Comparison of ENCODE assay signal across 1 cellular context in genomic region chr11:33948494-33948893, GRCh38.
TF ChIP-seq lines count a peak whose summit lies in the region.

No MANE protein-coding gene starts in this region.

TF ChIP-seq in GM23338, 12 proteins besides CTCF, POLR2A, EP300 and RAD21 (continued from another document):
- TF ChIP-seq REST (IDR thresholded peaks at IDR 0.05; ENCODE audit: unreplicated experiment) (no peak), ZNF462 (CRISPR knock-in tag; IDR thresholded peaks at IDR 0.05) (no peak), EZH2 (IDR thresholded peaks at IDR 0.05; ENCODE audit: low read depth, unreplicated experiment) (no peak), NANOG (IDR thresholded peaks at IDR 0.05; ENCODE audit: borderline replicate concordance) (no peak), POLR2AphosphoS5 (IDR thresholded peaks at IDR 0.05; ENCODE audit: low read depth) (no peak), JUNB (IDR thresholded peaks at IDR 0.05; ENCODE audit: unreplicated experiment) (no peak), EZH2phosphoT487 (IDR thresholded peaks at IDR 0.05; ENCODE audit: unreplicated experiment) (no peak), CREB1 (CRISPR knock-in tag; IDR thresholded peaks at IDR 0.05; ENCODE audit: low read depth) (no peak), ETS1 (IDR thresholded peaks at IDR 0.05) (no peak), ZNF114 (CRISPR knock-in tag; IDR thresholded peaks at IDR 0.05) (no peak)
